Comparison of ENCODE assay signal across 8 cellular contexts in the genomic region with DNA sequence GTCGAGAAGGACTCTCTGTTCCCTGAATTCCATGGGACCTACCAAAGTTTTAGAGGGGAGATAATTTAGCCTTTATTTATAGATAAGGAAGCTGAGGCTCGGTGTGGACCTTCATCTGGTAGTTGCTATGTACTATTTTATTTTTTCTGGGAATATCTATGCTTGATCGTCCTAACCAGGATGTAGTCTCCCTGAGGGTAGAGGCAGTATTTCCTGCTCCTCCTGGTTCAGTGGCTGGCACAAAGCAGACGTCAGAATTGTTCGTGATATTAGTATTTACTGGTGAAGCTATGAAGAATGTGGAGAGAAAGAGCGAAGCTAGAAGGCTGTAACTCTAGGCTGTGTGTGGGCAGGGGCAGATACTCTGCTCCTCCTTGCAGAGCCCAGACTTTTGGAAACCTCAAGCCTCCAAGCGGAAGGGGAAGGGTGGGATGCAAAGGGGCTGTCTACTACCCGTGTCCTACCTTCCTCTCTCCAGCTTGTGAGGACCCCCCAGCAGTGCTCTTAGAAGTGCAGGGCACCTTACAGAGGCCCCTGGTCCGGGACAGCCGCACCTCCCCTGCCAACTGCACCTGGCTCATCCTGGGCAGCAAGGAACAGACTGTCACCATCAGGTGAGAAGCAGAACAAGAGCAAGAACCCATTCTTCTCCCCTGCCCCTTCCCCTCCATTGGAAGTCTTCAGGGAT. TPM values are rescaled to one million over a fixed set of nuclear protein-coding genes. Genes with fewer than 3 reads are reported as not detected.
DNase-seq lines count a peak whose midpoint lies in the region; ATAC-seq and TF ChIP-seq lines count a peak whose summit lies in the region.

No MANE protein-coding gene starts in this region.

- H3K27me3 ChIP-seq in cardiac muscle cell (no peaks in the 10 kb centered on the region), body of pancreas (no peaks in the 10 kb centered on the region), mesendoderm (ENCODE audit: insufficient read depth, low read length, poor library complexity) (no peaks in the 10 kb centered on the region), upper lobe of left lung (no peaks in the 10 kb centered on the region)

- peak overlapping the region; percentile 66 for H3K56ac ChIP-seq in mesendoderm (ENCODE audit: low read length)

- 31 to 38% methylated on average over 10 of the region's 10 CpGs for WGBS in body of pancreas, 2 donors
- WGBS in mesendoderm (ENCODE audit: extremely low coverage, insufficient coverage, low lambda C conversion rate): no CpG with 5 or more reads among the region's 10 CpGs
- 42 to 50% methylated on average over 10 of the region's 10 CpGs for WGBS in upper lobe of left lung, 2 donors

- H3K23ac ChIP-seq in mesendoderm (ENCODE audit: low read length): no peak overlapping the region

- DNase-seq in cardiac muscle cell (ENCODE audit: low read depth in 1 of 2, low spot score in 1 of 2) (no peak), left ventricle myocardium superior (no peak), body of pancreas (no peak), mesendoderm (no peak), upper lobe of left lung (no peak), amniotic stem cell (lab: John Stamatoyannopoulos, UW) (no peak), OCI-M2 (lab: John Stamatoyannopoulos, UW; ENCODE audit: unreplicated experiment) (no peak)

- no peak overlapping the region for H3K18ac ChIP-seq in mesendoderm (ENCODE audit: low read length)

- H3K4ac ChIP-seq in mesendoderm (ENCODE audit: low read depth, low read length): no peak overlapping the region

- no peak overlapping the region for H2AK5ac ChIP-seq in mesendoderm (ENCODE audit: low read length)

- no peak for TF ChIP-seq CTCF in cardiac muscle cell (IDR thresholded peaks at IDR 0.05; ENCODE audit: low read depth, low read length)
- no peak for TF ChIP-seq CTCF in body of pancreas (IDR thresholded peaks at IDR 0.05)
- TF ChIP-seq CTCF in upper lobe of left lung (IDR thresholded peaks at IDR 0.05): no peak

- peak overlapping the region; percentile 23 for H3K4me2 ChIP-seq in mesendoderm (ENCODE audit: low read length)

- H4K8ac ChIP-seq in mesendoderm (ENCODE audit: low read depth, low read length): no peak overlapping the region

- no peak for TF ChIP-seq EP300 in upper lobe of left lung (IDR thresholded peaks at IDR 0.05)

- H3K79me2 ChIP-seq in mesendoderm (ENCODE audit: control insufficient read depth, insufficient read depth, low read length): no peaks in the 10 kb centered on the region

- peaks cover 2% of the 10 kb centered on the region for H3K79me1 ChIP-seq in mesendoderm (ENCODE audit: low read length)

- peak overlapping the region; percentile 62 for H3K9ac ChIP-seq in mesendoderm (ENCODE audit: low read length)

- H3K4me1 ChIP-seq in cardiac muscle cell (ENCODE audit: low read depth): peaks cover 6% of the 10 kb centered on the region
- peaks cover 27% of the 10 kb centered on the region for H3K4me1 ChIP-seq in body of pancreas
- H3K4me1 ChIP-seq in mesendoderm (ENCODE audit: control insufficient read depth, low read depth, low read length): no peaks in the 10 kb centered on the region
- peaks cover 22 to 37% (median 26%) of the 10 kb centered on the region in 4 donors for H3K4me1 ChIP-seq in upper lobe of left lung

- H3K27ac ChIP-seq in cardiac muscle cell (peak overlapping the region; percentile 90), body of pancreas (peak overlapping the region in 3 of 4 donors; percentile 90 to 99 (median 98)), mesendoderm (ENCODE audit: low read depth, low read length) (no peak overlapping the region), upper lobe of left lung (peak overlapping the region; percentile 98 to 100 (median 99))

- ATAC-seq in left ventricle myocardium superior (no peak), body of pancreas (no peak), upper lobe of left lung (ENCODE audit: low FRiP score in 2 of 2) (no peak), HG03135 (IDR thresholded peaks at IDR 0.05; ENCODE audit: unreplicated experiment) (no peak)

- H3K4me3 ChIP-seq in cardiac muscle cell: peak overlapping the region; percentile 61
- H3K4me3 ChIP-seq in body of pancreas: peak overlapping the region in 1 of 2 donors; percentile 90
- H3K4me3 ChIP-seq in mesendoderm (ENCODE audit: low read length): peak overlapping the region; percentile 5
- peak overlapping the region; percentile 75 to 89 (median 86) for H3K4me3 ChIP-seq in upper lobe of left lung

- intact Hi-C loops in left ventricle myocardium superior (cut with micrococcal nuclease) (no loop called here), body of pancreas (cut with DNase I) (no loop called here)

- TF ChIP-seq POLR2A in body of pancreas (IDR thresholded peaks at IDR 0.05): no peak
- no peak for TF ChIP-seq POLR2A in upper lobe of left lung (IDR thresholded peaks at IDR 0.05)

- no peak overlapping the region for H4K5ac ChIP-seq in mesendoderm (ENCODE audit: low read length)

- H2BK15ac ChIP-seq in mesendoderm (replicated peaks; ENCODE audit: low read depth): no peak overlapping the region

- H2BK120ac ChIP-seq in mesendoderm (ENCODE audit: low read depth, low read length): no peak overlapping the region

- H3K9me3 ChIP-seq in cardiac muscle cell (ENCODE audit: low read depth) (no peaks in the 10 kb centered on the region), body of pancreas (no peaks in the 10 kb centered on the region), upper lobe of left lung (no peaks in the 10 kb centered on the region)

- H2BK5ac ChIP-seq in mesendoderm (ENCODE audit: low read length): no peak overlapping the region

- H3K36me3 ChIP-seq in cardiac muscle cell: peaks cover 17% of the 10 kb centered on the region
- peaks cover 4 to 26% of the 10 kb centered on the region in 2 donors for H3K36me3 ChIP-seq in body of pancreas (replicated peaks in 1 of 2; ENCODE audit: insufficient read depth in 1 of 2, low read depth in 2 of 2)
- H3K36me3 ChIP-seq in mesendoderm (ENCODE audit: control insufficient read depth, insufficient read depth, low read length): peaks cover 9% of the 10 kb centered on the region
- peaks cover 38 to 49% (median 48%) of the 10 kb centered on the region in 4 donors for H3K36me3 ChIP-seq in upper lobe of left lung

RNA-seq across cellular contexts. Expression of a gene that starts 1.4 kb away (rescaled TPM):
- total RNA-seq in cardiac muscle cell (40.8 and 47.1 TPM in 2 replicates), left ventricle myocardium superior (61.9 TPM), body of pancreas (10 to 100 TPM; 47.8 to 83.0 TPM), upper lobe of left lung (100 to 1,000 TPM in 5 of 6 donors, 10 to 100 TPM in 1; 90.2 to 169 (median 149) TPM)
- polyA plus RNA-seq in cardiac muscle cell: 58.6 and 62.7 TPM in 2 replicates
- 11.7 TPM for polyA plus RNA-seq in mesendoderm (2013, experiment 1 of 2)
- polyA plus RNA-seq in mesendoderm (2013, experiment 2 of 2): 11.5 TPM

RNA-seq across cellular contexts. Expression of a gene that starts 10.0 kb away (rescaled TPM):
- total RNA-seq in cardiac muscle cell (1.6 and 5.1 TPM in 2 replicates), left ventricle myocardium superior (not detected), body of pancreas (not detected), upper lobe of left lung (1 to 10 TPM; 1.0 to 6.3 (median 1.2) TPM)
- polyA plus RNA-seq in cardiac muscle cell: 2.7 and 7.1 TPM in 2 replicates
- 1.1 TPM for polyA plus RNA-seq in mesendoderm (2013, experiment 1 of 2)
- 1.2 TPM for polyA plus RNA-seq in mesendoderm (2013, experiment 2 of 2)

RNA-seq across cellular contexts. Expression of a gene that starts 36.6 kb away (rescaled TPM):
- total RNA-seq in cardiac muscle cell: 24.6 and 48.1 TPM in 2 replicates
- polyA plus RNA-seq in cardiac muscle cell: 1.8 and 6.3 TPM in 2 replicates
- 19.9 TPM for total RNA-seq in left ventricle myocardium superior
- total RNA-seq in body of pancreas: 10 to 100 TPM; 55.3 to 65.3 TPM
- polyA plus RNA-seq in mesendoderm (2013, experiment 1 of 2): 188 TPM
- 174 TPM for polyA plus RNA-seq in mesendoderm (2013, experiment 2 of 2)
- 100 to 1,000 TPM in 3 of 6 donors, 10 to 100 TPM in 3; 53.4 to 157 (median 104) TPM for total RNA-seq in upper lobe of left lung

RNA-seq across cellular contexts. Expression of a gene that starts 43.3 kb away (rescaled TPM):
- total RNA-seq in cardiac muscle cell (58.0 and 97.9 TPM in 2 replicates), left ventricle myocardium superior (113 TPM), body of pancreas (10 to 100 TPM; 29.3 to 45.1 TPM), upper lobe of left lung (10 to 100 TPM in 5 of 6 donors, 1 to 10 TPM in 1; 9.4 to 88.2 (median 34.1) TPM)
- 246 and 259 TPM in 2 replicates for polyA plus RNA-seq in cardiac muscle cell
- 355 TPM for polyA plus RNA-seq in mesendoderm (2013, experiment 1 of 2)
- polyA plus RNA-seq in mesendoderm (2013, experiment 2 of 2): 362 TPM

RNA-seq across cellular contexts. Expression of a gene that starts 46.0 kb away (rescaled TPM):
- 97.6 and 107 TPM in 2 replicates for total RNA-seq in cardiac muscle cell
- polyA plus RNA-seq in cardiac muscle cell: 93.4 and 94.7 TPM in 2 replicates
- total RNA-seq in left ventricle myocardium superior: 52.5 TPM
- 100 to 1,000 TPM in 1 of 2 donors, 10 to 100 TPM in 1; 39.4 to 219 TPM for total RNA-seq in body of pancreas
- polyA plus RNA-seq in mesendoderm (2013, experiment 1 of 2): 47.3 TPM
- polyA plus RNA-seq in mesendoderm (2013, experiment 2 of 2): 49.8 TPM
- total RNA-seq in upper lobe of left lung: 10 to 100 TPM; 63.3 to 96.8 (median 91.9) TPM
